Comparison of ENCODE assay signal across 8 cellular contexts in genomic region chr2:75432761-75433361, GRCh38.
A peak's percentile ranks its signal among the peaks of the same experiment; 100 is the strongest.
DNase-seq lines count a peak whose midpoint lies in the region; ATAC-seq and TF ChIP-seq lines count a peak whose summit lies in the region.

No MANE protein-coding gene starts in this region.

- TF ChIP-seq CTCF in osteocyte (IDR thresholded peaks at IDR 0.05): no peak

- H3K4me3 Mint-ChIP-seq in memory B cell (peak overlapping the region; percentile 75), osteocyte (ENCODE audit: unreplicated experiment) (no peak overlapping the region)
- H3K4me3 Mint-ChIP-seq in activated naive CD4-positive, alpha-beta T cell treated with anti-CD3 and anti-CD28 coated beads, Interleukin-2, amount 10 ng/mL, durations not matched to agents 7 days and 5 days: no peak overlapping the region

- H3K36me3 Mint-ChIP-seq in memory B cell (no peaks in the 10 kb centered on the region), osteocyte (ENCODE audit: unreplicated experiment) (no peaks in the 10 kb centered on the region)
- H3K36me3 Mint-ChIP-seq in activated naive CD4-positive, alpha-beta T cell treated with anti-CD3 and anti-CD28 coated beads, Interleukin-2, amount 10 ng/mL, durations not matched to agents 7 days and 5 days: no peaks in the 10 kb centered on the region

- H3K27ac Mint-ChIP-seq in memory B cell (peak overlapping the region; percentile 1), osteocyte (ENCODE audit: unreplicated experiment) (no peak overlapping the region)
- H3K27ac Mint-ChIP-seq in activated naive CD4-positive, alpha-beta T cell treated with anti-CD3 and anti-CD28 coated beads, Interleukin-2, amount 10 ng/mL, durations not matched to agents 7 days and 5 days: no peak overlapping the region

- H3K27me3 Mint-ChIP-seq in memory B cell (no peaks in the 10 kb centered on the region), osteocyte (ENCODE audit: unreplicated experiment) (peaks cover 46% of the 10 kb centered on the region)
- peaks cover 4% of the 10 kb centered on the region for H3K27me3 Mint-ChIP-seq in activated naive CD4-positive, alpha-beta T cell treated with anti-CD3 and anti-CD28 coated beads, Interleukin-2, amount 10 ng/mL, durations not matched to agents 7 days and 5 days

- CTCF ChIA-PET in activated naive CD4-positive, alpha-beta T cell treated with anti-CD3 and anti-CD28 coated beads, Interleukin-2, amount 10 ng/mL, durations not matched to agents 7 days and 5 days (lab: Charles Lee): no interaction called here

- peaks cover 36% of the 10 kb centered on the region for H3K4me1 Mint-ChIP-seq in memory B cell
- H3K4me1 Mint-ChIP-seq in osteocyte (ENCODE audit: unreplicated experiment): no peaks in the 10 kb centered on the region
- H3K4me1 Mint-ChIP-seq in activated naive CD4-positive, alpha-beta T cell treated with anti-CD3 and anti-CD28 coated beads, Interleukin-2, amount 10 ng/mL, durations not matched to agents 7 days and 5 days: no peaks in the 10 kb centered on the region

- ATAC-seq in GM18502 (IDR thresholded peaks at IDR 0.05; ENCODE audit: poor library complexity, unreplicated experiment) (peak; percentile 84), GM21723 (IDR thresholded peaks at IDR 0.05; ENCODE audit: unreplicated experiment) (peak; percentile 87), memory B cell (ENCODE audit: low read depth) (peak; percentile 38)

- H3K9me3 Mint-ChIP-seq in memory B cell: no peaks in the 10 kb centered on the region
- no peaks in the 10 kb centered on the region for H3K9me3 Mint-ChIP-seq in osteocyte (ENCODE audit: unreplicated experiment)
- H3K9me3 Mint-ChIP-seq in activated naive CD4-positive, alpha-beta T cell treated with anti-CD3 and anti-CD28 coated beads, Interleukin-2, amount 10 ng/mL, durations not matched to agents 7 days and 5 days: no peaks in the 10 kb centered on the region

- peak; percentile 78 for DNase-seq in HK-2 (ENCODE audit: unreplicated experiment)
- DNase-seq in memory B cell (ENCODE audit: low spot score in 2 of 2): no peak
- DNase-seq in effector CD4-positive, alpha-beta T cell: no peak
- DNase-seq in osteocyte (ENCODE audit: extremely low spot score, unreplicated experiment): no peak
- DNase-seq in activated naive CD4-positive, alpha-beta T cell treated with anti-CD3 and anti-CD28 coated beads, Interleukin-2, amount 10 ng/mL, durations not matched to agents 7 days and 5 days: no peak
- DNase-seq in DMS153 treated with DMSO at 0.1 percent for 48 hours (lab: John Stamatoyannopoulos, UW; ENCODE audit: unreplicated experiment): no peak
